ENCODE assay signal across 1 cellular context in genomic region chr1:247447162-247447909, GRCh38.
TF ChIP-seq lines count a peak whose summit lies in the region.

No MANE protein-coding gene starts in this region.

TF ChIP-seq in SK-N-SH treated with all-trans-retinoic acid at 6 μM for 48 hours, 23 proteins besides CTCF, POLR2A, EP300 and RAD21 (continued from another document):
- TF ChIP-seq PATZ1 (CRISPR knock-in tag; IDR thresholded peaks at IDR 0.05; ENCODE audit: borderline replicate concordance) (no peak), CREB5 (CRISPR knock-in tag; IDR thresholded peaks at IDR 0.05; ENCODE audit: low read depth) (no peak), TSHZ2 (CRISPR knock-in tag; IDR thresholded peaks at IDR 0.05) (no peak), PPARA (CRISPR knock-in tag; IDR thresholded peaks at IDR 0.05; ENCODE audit: borderline replicate concordance) (no peak), TCF4 (CRISPR knock-in tag; IDR thresholded peaks at IDR 0.05; ENCODE audit: borderline replicate concordance) (no peak), BACH2 (CRISPR knock-in tag; IDR thresholded peaks at IDR 0.05; ENCODE audit: borderline replicate concordance) (no peak), POU6F1 (CRISPR knock-in tag; IDR thresholded peaks at IDR 0.05; ENCODE audit: borderline replicate concordance, low read depth) (no peak), ZFP30 (CRISPR knock-in tag; IDR thresholded peaks at IDR 0.05) (no peak)
TF ChIP-seq in SK-N-SH treated with all-trans-retinoic acid at 6 μM for 48 hours: peak in this region for 0.
